13 cellular contexts compared by ENCODE assay signal in genomic region chr12:92556141-92556540, GRCh38.
DNase-seq lines count a peak whose midpoint lies in the region; ATAC-seq, FAIRE-seq and TF ChIP-seq lines count a peak whose summit lies in the region.
"Had no signal": no experiment of that assay in that cellular context is flagged by ENCODE, and none has a peak within 500 bp of the region (broad histone marks: within the 10 kb centered on the region; RNA-seq: fewer than 3 reads in every experiment).

No MANE protein-coding gene starts in this region.

- H3K9me3 Mint-ChIP-seq in activated CD8-positive, alpha-beta memory T cell treated with anti-CD3 and anti-CD28 coated beads, Interleukin-2, amount 10 ng/mL, durations not matched to agents 7 days and 5 days (ENCODE audit: low read depth) = peaks cover 6% of the 10 kb centered on the region

- H3K4me3 Mint-ChIP-seq in activated CD8-positive, alpha-beta memory T cell treated with anti-CD3 and anti-CD28 coated beads, Interleukin-2, amount 10 ng/mL, durations not matched to agents 7 days and 5 days = peak overlapping the region; percentile 39

- CTCF ChIA-PET in activated CD8-positive, alpha-beta memory T cell treated with anti-CD3 and anti-CD28 coated beads, Interleukin-2, amount 10 ng/mL, durations not matched to agents 7 days and 5 days (lab: Charles Lee) = interaction anchor here (0.9 to 1.9 kb wide), 3 partner anchors 11 to 1174 kb away, joined by 3 to 11 read pairs (median 5); no protein-coding TSS in a partner anchor

- H3K27ac Mint-ChIP-seq in activated CD8-positive, alpha-beta memory T cell treated with anti-CD3 and anti-CD28 coated beads, Interleukin-2, amount 10 ng/mL, durations not matched to agents 7 days and 5 days = peak overlapping the region; percentile 62

- no peaks in the 10 kb centered on the region for H3K27me3 ChIP-seq in MM.1S (replicated peaks; ENCODE audit: insufficient read depth, low read length)
- H3K27me3 ChIP-seq in spleen (replicated peaks in 1 of 7) = no peaks in the 10 kb centered on the region
- H3K27me3 ChIP-seq: gastrocnemius medialis had no signal

- peak overlapping the region; percentile 59 for H3K9ac ChIP-seq in MM.1S (ENCODE audit: low read length)

- intact Hi-C loops in spleen (cut with DNase I; ENCODE audit: low total_unique reads) = no loop called here

- 42 to 57% (median 45%) methylated on average over 1 of the region's 1 CpG for WGBS in spleen, 5 donors

- peaks cover 12% of the 10 kb centered on the region for H3K36me3 Mint-ChIP-seq in activated CD8-positive, alpha-beta memory T cell treated with anti-CD3 and anti-CD28 coated beads, Interleukin-2, amount 10 ng/mL, durations not matched to agents 7 days and 5 days

- no peaks in the 10 kb centered on the region for H3K9me2 ChIP-seq in MM.1S (replicated peaks; ENCODE audit: insufficient read depth, low read length)

- H3K79me2 ChIP-seq in MM.1S (ENCODE audit: low read length) = no peaks in the 10 kb centered on the region

- TF ChIP-seq CTCF in MM.1S (IDR thresholded peaks at IDR 0.05; ENCODE audit: low read length) (no peak), spleen (IDR thresholded peaks at IDR 0.05 in 8 of 11, conservative IDR thresholded peaks at IDR 0.05 in 3 of 11) (no peak)

- H3K36me3 ChIP-seq in MM.1S (replicated peaks; ENCODE audit: insufficient read depth, low read length) (no peaks in the 10 kb centered on the region), spleen (no peaks in the 10 kb centered on the region)
- H3K36me3 ChIP-seq: gastrocnemius medialis had no signal

- no peak for DNase-seq in activated CD8-positive, alpha-beta memory T cell treated with anti-CD3 and anti-CD28 coated beads, Interleukin-2, amount 10 ng/mL, durations not matched to agents 7 days and 5 days
- DNase-seq in activated CD8-positive, alpha-beta memory T cell treated with anti-CD3 and anti-CD28 coated beads, Interleukin-2, amount 50 U/mL, for 48 hours = no peak
- peak; percentile 89 for DNase-seq in MM.1S
- DNase-seq in spleen = no peak
- DNase-seq in SHP77 (lab: John Stamatoyannopoulos, UW) = no peak
- DNase-seq in urothelium cell line (ENCODE audit: low spot score) = no peak
- no peak for DNase-seq in iPS-NIHi7 (ENCODE audit: extremely low spot score)
- DNase-seq: caudate nucleus, gastrocnemius medialis, mesenchymal stem cell, MV-4-11 had no signal

- peaks cover 21% of the 10 kb centered on the region for H3F3A ChIP-seq in MM.1S (ENCODE audit: insufficient read depth, low read length)

- no peaks in the 10 kb centered on the region for H3K9me3 ChIP-seq in MM.1S (replicated peaks; ENCODE audit: insufficient read depth, low read length)
- no peaks in the 10 kb centered on the region for H3K9me3 ChIP-seq in spleen
- H3K9me3 ChIP-seq: gastrocnemius medialis had no signal

- H4K20me1 ChIP-seq in MM.1S (ENCODE audit: insufficient read depth, low read length) = no peaks in the 10 kb centered on the region

- no peaks in the 10 kb centered on the region for H3K27me3 Mint-ChIP-seq in activated CD8-positive, alpha-beta memory T cell treated with anti-CD3 and anti-CD28 coated beads, Interleukin-2, amount 10 ng/mL, durations not matched to agents 7 days and 5 days

- peak overlapping the region; percentile 45 for H2AFZ ChIP-seq in MM.1S (ENCODE audit: low read length)

- no peak for TF ChIP-seq POLR2A in spleen (IDR thresholded peaks at IDR 0.05)

- peak overlapping the region; percentile 88 for H3K4me2 ChIP-seq in MM.1S (ENCODE audit: low read depth, low read length)

- H3K4me1 ChIP-seq in MM.1S (ENCODE audit: low read length) = peaks cover 69% of the 10 kb centered on the region
- H3K4me1 ChIP-seq in spleen = peaks cover 19 to 72% (median 46%) of the 10 kb centered on the region in 6 donors

- FAIRE-seq in urothelium cell line (lab: Jason Lieb, UNC) = no peak

- H3K27ac ChIP-seq in MM.1S (ENCODE audit: low read length) = peak overlapping the region; percentile 73
- peak overlapping the region; percentile 28 to 74 (median 62) for H3K27ac ChIP-seq in spleen
- H3K27ac ChIP-seq: gastrocnemius medialis, RWPE1 had no signal

- peak overlapping the region; percentile 53 for H3K4me3 ChIP-seq in MM.1S (ENCODE audit: low read length)
- peak overlapping the region in 1 of 8 donors; percentile 30 for H3K4me3 ChIP-seq in spleen
- H3K4me3 ChIP-seq: gastrocnemius medialis had no signal

- ATAC-seq in activated CD8-positive, alpha-beta memory T cell treated with anti-CD3 and anti-CD28 coated beads, Interleukin-2, amount 10 ng/mL, durations not matched to agents 7 days and 5 days = peak; percentile 63
- ATAC-seq in GM21576 (IDR thresholded peaks at IDR 0.05; ENCODE audit: unreplicated experiment) = peak; percentile 25
- ATAC-seq: gastrocnemius medialis had no signal

- peaks cover 22% of the 10 kb centered on the region for H3K4me1 Mint-ChIP-seq in activated CD8-positive, alpha-beta memory T cell treated with anti-CD3 and anti-CD28 coated beads, Interleukin-2, amount 10 ng/mL, durations not matched to agents 7 days and 5 days
